1 cellular context compared by ENCODE assay signal in the genomic region with DNA sequence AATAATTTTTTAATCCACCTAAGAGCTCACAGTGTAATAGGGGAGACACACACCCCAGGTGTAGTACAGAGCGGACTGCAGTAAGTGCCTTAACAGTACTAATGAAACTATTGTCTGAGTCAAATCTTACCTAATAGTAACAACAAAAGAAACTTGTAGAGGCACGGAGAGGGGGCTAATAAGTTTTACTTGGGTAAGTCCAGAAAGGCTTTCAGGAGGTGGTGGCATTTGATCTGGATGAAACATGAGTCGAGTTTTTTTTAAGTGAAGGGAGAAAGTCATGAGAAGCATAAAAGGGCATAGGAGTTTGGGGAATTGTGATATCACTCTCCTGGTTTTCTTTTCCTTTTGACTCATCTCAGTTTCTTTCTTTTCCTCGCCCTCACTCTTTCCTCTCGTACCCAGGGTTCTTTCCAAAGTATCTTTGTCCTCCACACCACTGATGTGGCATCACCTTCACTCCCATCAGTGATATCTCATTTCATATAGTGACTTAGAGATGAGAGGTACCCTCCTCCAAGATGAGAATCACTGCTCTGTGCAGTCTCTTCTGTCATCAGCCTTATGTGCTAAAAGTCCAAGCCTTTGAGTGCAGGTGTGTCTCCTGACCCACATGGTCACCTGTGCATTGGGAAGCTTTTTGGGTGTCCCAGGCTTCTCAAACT.
TF ChIP-seq lines count a peak whose summit lies in the region.

No MANE protein-coding gene starts in this region.

TF ChIP-seq in HCT116, 20 proteins besides CTCF, POLR2A, EP300 and RAD21 (continued from another document):
- TF ChIP-seq, protein P1, sequence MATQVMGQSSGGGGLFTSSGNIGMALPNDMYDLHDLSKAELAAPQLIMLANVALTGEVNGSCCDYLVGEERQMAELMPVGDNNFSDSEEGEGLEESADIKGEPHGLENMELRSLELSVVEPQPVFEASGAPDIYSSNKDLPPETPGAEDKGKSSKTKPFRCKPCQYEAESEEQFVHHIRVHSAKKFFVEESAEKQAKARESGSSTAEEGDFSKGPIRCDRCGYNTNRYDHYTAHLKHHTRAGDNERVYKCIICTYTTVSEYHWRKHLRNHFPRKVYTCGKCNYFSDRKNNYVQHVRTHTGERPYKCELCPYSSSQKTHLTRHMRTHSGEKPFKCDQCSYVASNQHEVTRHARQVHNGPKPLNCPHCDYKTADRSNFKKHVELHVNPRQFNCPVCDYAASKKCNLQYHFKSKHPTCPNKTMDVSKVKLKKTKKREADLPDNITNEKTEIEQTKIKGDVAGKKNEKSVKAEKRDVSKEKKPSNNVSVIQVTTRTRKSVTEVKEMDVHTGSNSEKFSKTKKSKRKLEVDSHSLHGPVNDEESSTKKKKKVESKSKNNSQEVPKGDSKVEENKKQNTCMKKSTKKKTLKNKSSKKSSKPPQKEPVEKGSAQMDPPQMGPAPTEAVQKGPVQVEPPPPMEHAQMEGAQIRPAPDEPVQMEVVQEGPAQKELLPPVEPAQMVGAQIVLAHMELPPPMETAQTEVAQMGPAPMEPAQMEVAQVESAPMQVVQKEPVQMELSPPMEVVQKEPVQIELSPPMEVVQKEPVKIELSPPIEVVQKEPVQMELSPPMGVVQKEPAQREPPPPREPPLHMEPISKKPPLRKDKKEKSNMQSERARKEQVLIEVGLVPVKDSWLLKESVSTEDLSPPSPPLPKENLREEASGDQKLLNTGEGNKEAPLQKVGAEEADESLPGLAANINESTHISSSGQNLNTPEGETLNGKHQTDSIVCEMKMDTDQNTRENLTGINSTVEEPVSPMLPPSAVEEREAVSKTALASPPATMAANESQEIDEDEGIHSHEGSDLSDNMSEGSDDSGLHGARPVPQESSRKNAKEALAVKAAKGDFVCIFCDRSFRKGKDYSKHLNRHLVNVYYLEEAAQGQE (IDR thresholded peaks at IDR 0.05; ENCODE audit: low read depth), result no peak
- TF ChIP-seq EGR1 (IDR thresholded peaks at IDR 0.05; ENCODE audit: low read depth) (no peak), EZH2phosphoT487 (IDR thresholded peaks at IDR 0.05; ENCODE audit: borderline replicate concordance) (no peak), TCF7L2 (IDR thresholded peaks at IDR 0.05; ENCODE audit: borderline replicate concordance, extremely low read depth, insufficient read depth, insufficient read length) (no peak), JUND (IDR thresholded peaks at IDR 0.05) (no peak), ELF1 (IDR thresholded peaks at IDR 0.05; ENCODE audit: borderline replicate concordance, low read depth) (no peak), SIN3A (IDR thresholded peaks at IDR 0.05; ENCODE audit: low read depth) (no peak), YY1 (IDR thresholded peaks at IDR 0.05; ENCODE audit: extremely low read depth, insufficient replicate concordance, low read depth, low read length) (no peak), ZFX (IDR thresholded peaks at IDR 0.05) (no peak), CBX3 (IDR thresholded peaks at IDR 0.05; ENCODE audit: low read depth) (no peak), EZH2 (IDR thresholded peaks at IDR 0.05) (no peak)
- TF ChIP-seq, protein P2, sequence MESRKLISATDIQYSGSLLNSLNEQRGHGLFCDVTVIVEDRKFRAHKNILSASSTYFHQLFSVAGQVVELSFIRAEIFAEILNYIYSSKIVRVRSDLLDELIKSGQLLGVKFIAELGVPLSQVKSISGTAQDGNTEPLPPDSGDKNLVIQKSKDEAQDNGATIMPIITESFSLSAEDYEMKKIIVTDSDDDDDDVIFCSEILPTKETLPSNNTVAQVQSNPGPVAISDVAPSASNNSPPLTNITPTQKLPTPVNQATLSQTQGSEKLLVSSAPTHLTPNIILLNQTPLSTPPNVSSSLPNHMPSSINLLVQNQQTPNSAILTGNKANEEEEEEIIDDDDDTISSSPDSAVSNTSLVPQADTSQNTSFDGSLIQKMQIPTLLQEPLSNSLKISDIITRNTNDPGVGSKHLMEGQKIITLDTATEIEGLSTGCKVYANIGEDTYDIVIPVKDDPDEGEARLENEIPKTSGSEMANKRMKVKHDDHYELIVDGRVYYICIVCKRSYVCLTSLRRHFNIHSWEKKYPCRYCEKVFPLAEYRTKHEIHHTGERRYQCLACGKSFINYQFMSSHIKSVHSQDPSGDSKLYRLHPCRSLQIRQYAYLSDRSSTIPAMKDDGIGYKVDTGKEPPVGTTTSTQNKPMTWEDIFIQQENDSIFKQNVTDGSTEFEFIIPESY (IDR thresholded peaks at IDR 0.05; ENCODE audit: extremely low read depth, insufficient replicate concordance, low read length), result no peak
- TF ChIP-seq, protein P3, sequence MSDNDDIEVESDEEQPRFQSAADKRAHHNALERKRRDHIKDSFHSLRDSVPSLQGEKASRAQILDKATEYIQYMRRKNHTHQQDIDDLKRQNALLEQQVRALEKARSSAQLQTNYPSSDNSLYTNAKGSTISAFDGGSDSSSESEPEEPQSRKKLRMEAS (IDR thresholded peaks at IDR 0.05), result no peak
